Comparison of ENCODE assay signal across 19 cellular contexts in the genomic region with DNA sequence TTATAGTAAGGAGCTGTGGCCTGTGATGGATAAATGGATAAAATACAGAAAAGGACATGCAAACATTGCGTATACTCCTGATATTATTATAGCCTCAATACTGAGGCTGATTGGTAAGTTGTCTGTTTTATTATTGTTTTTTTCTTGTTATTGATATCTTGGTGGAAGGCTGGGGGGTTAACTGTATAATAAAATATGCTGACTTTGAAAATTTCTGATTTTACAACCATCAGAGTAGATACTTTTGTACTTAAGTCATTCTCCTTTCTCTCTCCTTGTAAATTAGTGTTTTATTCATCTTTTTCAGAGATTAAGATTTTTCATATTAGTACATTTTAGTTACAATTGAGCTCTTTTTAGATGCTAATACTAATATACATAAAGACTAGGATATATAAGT.
"Had no signal": no experiment of that assay in that cellular context is flagged by ENCODE, and none has a peak within 500 bp of the region (broad histone marks: within the 10 kb centered on the region; RNA-seq: fewer than 3 reads in every experiment).

No MANE protein-coding gene starts in this region.

- H3K4me2 ChIP-seq: SK-N-SH had no signal

- DNase-seq: KBM-7, MG63, NCI-H1092, NCI-H1105 treated with DMSO at 0.1 percent for 48 hours, NCI-H1417 treated with DMSO at 0.1 percent for 48 hours, NCI-H146, NCI-H1694 treated with DMSO at 0.1 percent for 48 hours, NCI-H1930, NCI-H2081, NCI-H2107, NCI-H2227 treated with DMSO at 0.1 percent for 48 hours, NCI-H524, NCI-H69, NCI-H774, SHP77, SK-N-SH, SW 1271, T-cell had no signal

- H3K27me3 ChIP-seq: MG63 had no signal

- H3K4me3 ChIP-seq: MG63 had no signal

- ATAC-seq: T-cell had no signal

- H3K9ac ChIP-seq: SK-N-SH had no signal

- H3K9me3 ChIP-seq: MG63, SK-N-SH had no signal

- H3K27ac ChIP-seq: RWPE1 had no signal
